8 cellular contexts compared by ENCODE assay signal in genomic region chr1:93437976-93438605, GRCh38. TPM values are rescaled to one million over a fixed set of nuclear protein-coding genes. Genes with fewer than 3 reads are reported as not detected.
DNase-seq lines count a peak whose midpoint lies in the region; ATAC-seq, FAIRE-seq and TF ChIP-seq lines count a peak whose summit lies in the region.

No MANE protein-coding gene starts in this region.

- no peak for TF ChIP-seq POLR2A in H54 (IDR thresholded peaks at IDR 0.05; ENCODE audit: low read depth, low read length)

- no peaks in the 10 kb centered on the region for H3K9me3 Mint-ChIP-seq in activated T-helper 2 cell treated with anti-CD3 and anti-CD28 coated beads, Interferon-gamma antibody, Interleukin-2, Interleukin-4, amounts not matched to agents 10 μg/mL and 5 μg/mL and 100 μg/mL, durations not matched to agents 14 hours and 24 hours and 36 hours

- H3K27me3 Mint-ChIP-seq in activated T-helper 2 cell treated with anti-CD3 and anti-CD28 coated beads, Interferon-gamma antibody, Interleukin-2, Interleukin-4, amounts not matched to agents 10 μg/mL and 5 μg/mL and 100 μg/mL, durations not matched to agents 14 hours and 24 hours and 36 hours (ENCODE audit: low read depth): peaks cover 23% of the 10 kb centered on the region

- no peaks in the 10 kb centered on the region for H3K36me3 ChIP-seq in brain microvascular endothelial cell (replicated peaks)
- H3K36me3 ChIP-seq in upper lobe of right lung: no peaks in the 10 kb centered on the region

- peak; percentile 27 for TF ChIP-seq CTCF in brain microvascular endothelial cell (IDR thresholded peaks at IDR 0.05; ENCODE audit: low read depth, low read length, missing control alignments)
- TF ChIP-seq CTCF in upper lobe of right lung (IDR thresholded peaks at IDR 0.05): peak; percentile 75

- DNase-seq in AML-193 (lab: John Stamatoyannopoulos, UW) (peak; percentile 43 to 53), H54 (ENCODE audit: insufficient read length, low spot score) (no peak), NCI-H345 treated with DMSO at 0.1 percent for 48 hours (lab: John Stamatoyannopoulos, UW; ENCODE audit: unreplicated experiment) (peak; percentile 29), brain microvascular endothelial cell (no peak), kidney glomerular epithelial cell (lab: John Stamatoyannopoulos, UW) (peak; percentile 39), upper lobe of right lung (no peak)
- no peak for DNase-seq in activated T-helper 2 cell treated with anti-CD3 and anti-CD28 coated beads, Interferon-gamma antibody, Interleukin-2, Interleukin-4, amounts not matched to agents 10 μg/mL and 5 μg/mL and 100 μg/mL, durations not matched to agents 14 hours and 24 hours and 36 hours (ENCODE audit: low spot score)

- ATAC-seq in upper lobe of right lung (peak; percentile 57), HG03025 (IDR thresholded peaks at IDR 0.05; ENCODE audit: low FRiP score, unreplicated experiment) (no peak)

- in situ Hi-C loops in brain microvascular endothelial cell (cut with HindIII; ENCODE audit: low pct_ligation_motif_present, low sequenced_read_pairs): no loop called here

- H3K4me3 ChIP-seq in brain microvascular endothelial cell (ENCODE audit: low read depth, low read length): no peak overlapping the region
- no peak overlapping the region for H3K4me3 ChIP-seq in upper lobe of right lung

- no peaks in the 10 kb centered on the region for H3K9me3 ChIP-seq in upper lobe of right lung

- peak; percentile 60 for FAIRE-seq in H54 (lab: Jason Lieb, UNC)

- no peak overlapping the region for H3K27ac ChIP-seq in brain microvascular endothelial cell
- no peak overlapping the region for H3K27ac ChIP-seq in upper lobe of right lung

- H3K36me3 Mint-ChIP-seq in activated T-helper 2 cell treated with anti-CD3 and anti-CD28 coated beads, Interferon-gamma antibody, Interleukin-2, Interleukin-4, amounts not matched to agents 10 μg/mL and 5 μg/mL and 100 μg/mL, durations not matched to agents 14 hours and 24 hours and 36 hours (ENCODE audit: low read depth): no peaks in the 10 kb centered on the region

- intact Hi-C loops in upper lobe of right lung (cut with DNase I): no loop called here
- intact Hi-C loops in activated T-helper 2 cell treated with anti-CD3 and anti-CD28 coated beads, Interferon-gamma antibody, Interleukin-2, Interleukin-4, amounts not matched to agents 10 μg/mL and 5 μg/mL and 100 μg/mL, durations not matched to agents 14 hours and 24 hours and 36 hours (cut with micrococcal nuclease): loop anchor here (1.0 to 5.0 kb wide), 3 partner anchors 191 to 409 kb away; no protein-coding TSS in a partner anchor

- no peak overlapping the region for H3K27ac Mint-ChIP-seq in activated T-helper 2 cell treated with anti-CD3 and anti-CD28 coated beads, Interferon-gamma antibody, Interleukin-2, Interleukin-4, amounts not matched to agents 10 μg/mL and 5 μg/mL and 100 μg/mL, durations not matched to agents 14 hours and 24 hours and 36 hours

- H3K27me3 ChIP-seq in brain microvascular endothelial cell (replicated peaks): no peaks in the 10 kb centered on the region
- no peaks in the 10 kb centered on the region for H3K27me3 ChIP-seq in upper lobe of right lung

- no peaks in the 10 kb centered on the region for H3K4me1 ChIP-seq in upper lobe of right lung

- no peak overlapping the region for H3K4me3 Mint-ChIP-seq in activated T-helper 2 cell treated with anti-CD3 and anti-CD28 coated beads, Interferon-gamma antibody, Interleukin-2, Interleukin-4, amounts not matched to agents 10 μg/mL and 5 μg/mL and 100 μg/mL, durations not matched to agents 14 hours and 24 hours and 36 hours (ENCODE audit: low read depth)

- peaks cover 2% of the 10 kb centered on the region for H3K4me1 Mint-ChIP-seq in activated T-helper 2 cell treated with anti-CD3 and anti-CD28 coated beads, Interferon-gamma antibody, Interleukin-2, Interleukin-4, amounts not matched to agents 10 μg/mL and 5 μg/mL and 100 μg/mL, durations not matched to agents 14 hours and 24 hours and 36 hours (ENCODE audit: low read depth)

RNA-seq across cellular contexts. Expression of gene FNBP1L, which starts 9.8 kb away (rescaled TPM):
- total RNA-seq in upper lobe of right lung: 50.0 TPM
- 0.32 and 0.37 TPM in 2 replicates for total RNA-seq in activated T-helper 2 cell treated with anti-CD3 and anti-CD28 coated beads, Interferon-gamma antibody, Interleukin-2, Interleukin-4, amounts not matched to agents 10 μg/mL and 5 μg/mL and 100 μg/mL, durations not matched to agents 14 hours and 24 hours and 36 hours

Comparison
In these comparisons a context has a peak if more than half of its experiments do, and no peak if none do; other contexts are left out.
1. DNase-seq: peak in AML-193 (2 of 2), NCI-H345 treated with DMSO at 0.1 percent for 48 hours (single experiment) and kidney glomerular epithelial cell (single experiment); none in H54 (single experiment), brain microvascular endothelial cell (single experiment), upper lobe of right lung (single experiment) and activated T-helper 2 cell treated with anti-CD3 and anti-CD28 coated beads, Interferon-gamma antibody, Interleukin-2, Interleukin-4, amounts not matched to agents 10 μg/mL and 5 μg/mL and 100 μg/mL, durations not matched to agents 14 hours and 24 hours and 36 hours (single experiment).
2. RNA of gene FNBP1L, which starts 9.8 kb away (total RNA-seq): 50.0 TPM in upper lobe of right lung (single experiment); 0.32 to 0.37 TPM in activated T-helper 2 cell treated with anti-CD3 and anti-CD28 coated beads, Interferon-gamma antibody, Interleukin-2, Interleukin-4, amounts not matched to agents 10 μg/mL and 5 μg/mL and 100 μg/mL, durations not matched to agents 14 hours and 24 hours and 36 hours; every median in the first group is over 10 times any median in the second.